ENCODE assay signal across 18 cellular contexts in genomic region chr1:147882535-147882934, GRCh38. TPM values are rescaled to one million over a fixed set of nuclear protein-coding genes. Genes with fewer than 3 reads are reported as not detected.
DNase-seq lines count a peak whose midpoint lies in the region; ATAC-seq and FAIRE-seq lines count a peak whose summit lies in the region.
"Had no signal": no experiment of that assay in that cellular context is flagged by ENCODE, and none has a peak within 500 bp of the region (broad histone marks: within the 10 kb centered on the region; RNA-seq: fewer than 3 reads in every experiment).

No MANE protein-coding gene starts in this region.

- ATAC-seq in GM21360 (IDR thresholded peaks at IDR 0.05; ENCODE audit: unreplicated experiment) (no peak), HG03025 (IDR thresholded peaks at IDR 0.05; ENCODE audit: low FRiP score, unreplicated experiment) (no peak), GM21576 (IDR thresholded peaks at IDR 0.05; ENCODE audit: unreplicated experiment) (no peak)
- ATAC-seq: HCT116, HepG2 had no signal

- DNase-seq in RCC 7860 (ENCODE audit: low spot score) (no peak), dermis blood vessel endothelial cell (peak; percentile 37), frontal cortex (ENCODE audit: low spot score in 2 of 2) (no peak)
- DNase-seq: CD4-positive, alpha-beta memory T cell; DND-41; EL; GF-D8; GOT3; H7; HFFc6; KBM-7 had no signal

- FAIRE-seq in A204.1 (lab: Jason Lieb, UNC): peak; percentile 94
- peak; percentile 65 for FAIRE-seq in RCC 7860 (lab: Jason Lieb, UNC)
- FAIRE-seq in frontal cortex (lab: Jason Lieb, UNC): peak; percentile 94
- FAIRE-seq: HepG2 had no signal

RNA-seq across cellular contexts. Expression of gene GJA8, which starts 20.1 kb away (rescaled TPM):
- total RNA-seq in dermis blood vessel endothelial cell: not detected in 2 replicates
- total RNA-seq in frontal cortex: not detected
- total RNA-seq: A673; CD4-positive, alpha-beta memory T cell; H7; HepG2; HFFc6 had no signal

RNA-seq across cellular contexts. Expression of gene GPR89B, which starts 45.7 kb away (rescaled TPM):
- 11.4 and 16.0 TPM in 2 replicates for total RNA-seq in dermis blood vessel endothelial cell
- total RNA-seq in frontal cortex: 32.2 TPM
